ENCODE assay signal across 12 cellular contexts in the genomic region with DNA sequence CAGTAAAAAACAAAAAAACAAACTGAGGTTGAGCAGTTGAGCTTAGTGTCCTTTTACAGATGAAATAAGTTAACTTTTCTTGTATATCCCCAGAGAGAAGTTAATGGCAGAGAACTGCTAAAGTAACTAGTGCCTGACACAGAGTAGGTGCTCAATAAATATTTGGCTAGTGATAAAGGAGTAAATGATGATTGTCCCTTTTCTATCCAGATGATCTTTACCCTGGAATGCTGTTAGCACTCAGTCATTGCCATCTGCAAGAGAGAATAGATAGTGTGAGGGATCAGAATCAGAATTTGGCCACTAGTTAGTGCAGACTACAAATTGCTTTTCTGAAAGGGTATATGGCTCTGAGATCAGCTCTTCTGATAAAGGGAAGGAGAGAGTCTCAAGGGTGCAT.
"Had no signal": no experiment of that assay in that cellular context is flagged by ENCODE, and none has a peak within 500 bp of the region (broad histone marks: within the 10 kb centered on the region; RNA-seq: fewer than 3 reads in every experiment).

No MANE protein-coding gene starts in this region.

- H3K4me3 Mint-ChIP-seq: activated B cell treated with CpG ODN at 0.5 μM for 24 hours; T-helper 1 cell treated with Interleukin-12 subunit alpha and Interleukin-12 subunit beta and Interleukin-4 antibody, amounts not matched to agents 30 μg/mL and 1 μg/mL, for 36 hours had no signal

- H3K36me3 ChIP-seq: colonic mucosa, right atrium auricular region had no signal

- DNase-seq: activated B cell treated with CpG ODN at 0.5 μM for 24 hours; activated CD4-positive, alpha-beta T cell treated with anti-CD3 and anti-CD28 coated beads, Interleukin-2, amount 50 U/mL, for 1 hour; activated effector memory CD4-positive, alpha-beta T cell treated with anti-CD3 and anti-CD28 coated beads, Interleukin-2, amount 50 U/mL, for 16 hours; colonic mucosa; foreskin keratinocyte; head of caudate nucleus; islet precursor cell; left ventricle myocardium inferior; small intestine; upper lobe of left lung had no signal

- H3K27ac ChIP-seq: colonic mucosa, foreskin keratinocyte, left ventricle myocardium inferior, right atrium auricular region, upper lobe of left lung had no signal

- H3K27ac Mint-ChIP-seq: activated B cell treated with CpG ODN at 0.5 μM for 24 hours had no signal

- H3K4me1 ChIP-seq: colonic mucosa, foreskin keratinocyte had no signal

- ATAC-seq: foreskin keratinocyte had no signal

- H3K9me3 ChIP-seq: colonic mucosa, left ventricle myocardium inferior, right atrium auricular region, upper lobe of left lung had no signal

- H3K27me3 ChIP-seq: colonic mucosa, foreskin keratinocyte, right atrium auricular region, upper lobe of left lung had no signal

- H3K27me3 Mint-ChIP-seq: activated B cell treated with CpG ODN at 0.5 μM for 24 hours had no signal

- H3K9me3 Mint-ChIP-seq: activated B cell treated with CpG ODN at 0.5 μM for 24 hours had no signal

- H3K4me3 ChIP-seq: colonic mucosa, left ventricle myocardium inferior, right atrium auricular region, upper lobe of left lung had no signal
